10 cellular contexts compared by ENCODE assay signal in genomic region chr4:52641853-52642563, GRCh38. TPM values are rescaled to one million over a fixed set of nuclear protein-coding genes. Genes with fewer than 3 reads are reported as not detected.
A peak's percentile ranks its signal among the peaks of the same experiment; 100 is the strongest.
DNase-seq lines count a peak whose midpoint lies in the region; ATAC-seq and TF ChIP-seq lines count a peak whose summit lies in the region.
"Had no signal": no experiment of that assay in that cellular context is flagged by ENCODE, and none has a peak within 500 bp of the region (broad histone marks: within the 10 kb centered on the region; RNA-seq: fewer than 3 reads in every experiment).

No MANE protein-coding gene starts in this region.

- H3K4me1 ChIP-seq in H9 (ENCODE audit: insufficient read depth, low read length), result peaks cover 6% of the 10 kb centered on the region; the same call in 1 of the 2 replicates

- no peaks in the 10 kb centered on the region for H3K23me2 ChIP-seq in H9 (ENCODE audit: insufficient read length, low read depth, low read length, poor library complexity, severe bottlenecking)

- H2BK20ac ChIP-seq in H9 (ENCODE audit: low read depth, low read length, poor library complexity, severe bottlenecking), result no peak overlapping the region

- H3K18ac ChIP-seq in H9 (ENCODE audit: insufficient read length, low read depth, low read length), result no peak overlapping the region

- H4K91ac ChIP-seq in H9 (ENCODE audit: insufficient read length, low read depth, low read length), result no peak overlapping the region

- peaks cover 6% of the 10 kb centered on the region for H3K79me1 ChIP-seq in H9 (ENCODE audit: insufficient read depth, low read depth, low read length, poor library complexity, severe bottlenecking)

- H3K9ac ChIP-seq in H9 (ENCODE audit: extremely low read depth, insufficient read length, low read length), result no peak overlapping the region

- no peak overlapping the region for H2BK15ac ChIP-seq in H9 (ENCODE audit: low read depth, low read length)

- no peak overlapping the region for H3K4me2 ChIP-seq in H9 (ENCODE audit: insufficient read depth, insufficient read length, low read length)

- H2BK5ac ChIP-seq in H9 (ENCODE audit: insufficient read length, low read length), result no peak overlapping the region

- H2BK12ac ChIP-seq in H9 (ENCODE audit: insufficient read length, low read depth, low read length), result no peak overlapping the region

- no peak overlapping the region for H2AFZ ChIP-seq in H9 (ENCODE audit: low read length)

- H4K5ac ChIP-seq in H9 (ENCODE audit: insufficient read length, low read depth, low read length), result no peak overlapping the region

- H3K14ac ChIP-seq in H9 (ENCODE audit: insufficient read depth, low read length), result no peak overlapping the region

- peak; percentile 47 for DNase-seq in HFFc6
- peak; percentile 9 for DNase-seq in MV-4-11 (lab: John Stamatoyannopoulos, UW)
- peak; percentile 75 for DNase-seq in kidney tubule cell (ENCODE audit: low spot score)
- DNase-seq in posterior cingulate gyrus, result no peak
- DNase-seq in H9, result no peak
- DNase-seq in activated effector memory CD4-positive, alpha-beta T cell treated with anti-CD3 and anti-CD28 coated beads, Interleukin-2, amount 50 U/mL, for 16 hours, result no peak
- DNase-seq in glutamatergic neuron, result no peak

- H3K27ac ChIP-seq in H9 (ENCODE audit: insufficient read length, low read depth, low read length), result no peak overlapping the region

- no peaks in the 10 kb centered on the region for H3K27me3 ChIP-seq in H9 (ENCODE audit: insufficient read depth, low read length)

- WGBS in H9 (ENCODE audit: extremely low coverage, insufficient read length, low lambda C conversion rate), result no CpG with 5 or more reads among the region's 3 CpGs

- no peak overlapping the region for H2BK120ac ChIP-seq in H9 (ENCODE audit: low read depth, low read length, poor library complexity, severe bottlenecking)

- no peak overlapping the region for H2AK5ac ChIP-seq in H9 (ENCODE audit: insufficient read length, low read length)

- no peak overlapping the region; the same call in 1 of the 2 replicates for H3K4me3 Mint-ChIP-seq in HFFc6
- no peak overlapping the region for H3K4me3 Mint-ChIP-seq in H9
- H3K4me3 Mint-ChIP-seq in glutamatergic neuron (ENCODE audit: unreplicated experiment), result no peak overlapping the region
- H3K4me3 Mint-ChIP-seq: activated naive CD4-positive, alpha-beta T cell treated with anti-CD3 and anti-CD28 coated beads, Interleukin-2, amount 50 U/mL, for 24 hours; natural killer cell treated with Interleukin-12 subunit alpha and Interleukin-12 subunit beta and Interleukin-15 and Interleukin-18, amount 100 ng/mL, for 72 hours had no signal

- H3K56ac ChIP-seq in H9 (ENCODE audit: insufficient read length, low read depth, low read length), result no peak overlapping the region

- intact Hi-C loops in posterior cingulate gyrus (cut with DNase I), result no loop called here

- H3K9me3 Mint-ChIP-seq in HFFc6 (no peaks in the 10 kb centered on the region), H9 (peaks cover 0 to 4% of the 10 kb centered on the region in 2 experiments; a peak in 2 of 5 replicates), glutamatergic neuron (ENCODE audit: unreplicated experiment) (no peaks in the 10 kb centered on the region)
- H3K9me3 Mint-ChIP-seq: activated naive CD4-positive, alpha-beta T cell treated with anti-CD3 and anti-CD28 coated beads, Interleukin-2, amount 50 U/mL, for 24 hours; natural killer cell treated with Interleukin-12 subunit alpha and Interleukin-12 subunit beta and Interleukin-15 and Interleukin-18, amount 100 ng/mL, for 72 hours had no signal

- no peak overlapping the region for H3K4ac ChIP-seq in H9 (ENCODE audit: low read depth, low read length)

- H3K36me3 Mint-ChIP-seq in HFFc6 (ENCODE audit: low read depth) (no peaks in the 10 kb centered on the region), H9 (ENCODE audit: insufficient read depth in 1 of 3, low read depth in 3 of 3) (peaks cover 8 to 18% (median 9%) of the 10 kb centered on the region in 3 experiments; a peak in 6 of 7 replicates), glutamatergic neuron (ENCODE audit: unreplicated experiment) (no peaks in the 10 kb centered on the region)
- H3K36me3 Mint-ChIP-seq: activated naive CD4-positive, alpha-beta T cell treated with anti-CD3 and anti-CD28 coated beads, Interleukin-2, amount 50 U/mL, for 24 hours; natural killer cell treated with Interleukin-12 subunit alpha and Interleukin-12 subunit beta and Interleukin-15 and Interleukin-18, amount 100 ng/mL, for 72 hours had no signal

- no peak overlapping the region for H3T11ph ChIP-seq in H9 (ENCODE audit: low read length)

- H4K20me1 ChIP-seq in H9 (ENCODE audit: control insufficient read depth, insufficient read depth, insufficient read length), result no peaks in the 10 kb centered on the region

- peaks cover 33% of the 10 kb centered on the region for H3K4me1 Mint-ChIP-seq in HFFc6 (ENCODE audit: low read depth)
- peaks cover 41 to 54% of the 10 kb centered on the region in 2 experiments for H3K4me1 Mint-ChIP-seq in H9
- peaks cover 8% of the 10 kb centered on the region for H3K4me1 Mint-ChIP-seq in glutamatergic neuron (ENCODE audit: low read depth, unreplicated experiment)

- H3K9me3 ChIP-seq in H9 (ENCODE audit: control insufficient read depth, low read depth, low read length), result no peaks in the 10 kb centered on the region

- H4K8ac ChIP-seq in H9 (replicated peaks; ENCODE audit: insufficient read length, low read depth, low read length), result no peak overlapping the region

- peak; percentile 80 for ATAC-seq in GM18868 (IDR thresholded peaks at IDR 0.05; ENCODE audit: unreplicated experiment)

- no peak overlapping the region for H3K23ac ChIP-seq in H9 (ENCODE audit: insufficient read length, low read depth, low read length)

- H3K27ac Mint-ChIP-seq in HFFc6 (peak overlapping the region; percentile 63; the same call in 1 of the 2 replicates), H9 (no peak overlapping the region; a peak in 1 of 7 replicates), glutamatergic neuron (ENCODE audit: unreplicated experiment) (no peak overlapping the region)
- H3K27ac Mint-ChIP-seq: activated naive CD4-positive, alpha-beta T cell treated with anti-CD3 and anti-CD28 coated beads, Interleukin-2, amount 50 U/mL, for 24 hours had no signal

- H3K27me3 Mint-ChIP-seq in HFFc6 (ENCODE audit: insufficient read depth), result no peaks in the 10 kb centered on the region
- H3K27me3 Mint-ChIP-seq in H9 (ENCODE audit: low read depth), result no peaks in the 10 kb centered on the region
- no peaks in the 10 kb centered on the region for H3K27me3 Mint-ChIP-seq in glutamatergic neuron (ENCODE audit: unreplicated experiment)
- H3K27me3 Mint-ChIP-seq: activated naive CD4-positive, alpha-beta T cell treated with anti-CD3 and anti-CD28 coated beads, Interleukin-2, amount 50 U/mL, for 24 hours; natural killer cell treated with Interleukin-12 subunit alpha and Interleukin-12 subunit beta and Interleukin-15 and Interleukin-18, amount 100 ng/mL, for 72 hours had no signal

- peaks cover 40% of the 10 kb centered on the region; the same call in 1 of the 2 replicates for H3K79me2 ChIP-seq in H9 (ENCODE audit: insufficient read depth, low read length)

- no peak for TF ChIP-seq CTCF in HFFc6 (IDR thresholded peaks at IDR 0.05)
- no peak for TF ChIP-seq CTCF in H9 (conservative IDR thresholded peaks at IDR 0.05)
- TF ChIP-seq CTCF in glutamatergic neuron (IDR thresholded peaks at IDR 0.05; ENCODE audit: partially characterized antibody, unreplicated experiment), result no peak

RNA-seq across cellular contexts. Expression of gene USP46, which starts 17.1 kb away (rescaled TPM):
- 10 to 100 TPM; 23.9 to 30.9 (median 26.3) TPM for total RNA-seq in HFFc6 (2021; fragmentation: NEBNext Ultra II Directional; extraction: Animal tissue kit (Norgen Biotek cat#: 25700))
- total RNA-seq in H9 (2021) (53.6 and 59.8 TPM in 2 replicates), glutamatergic neuron (ENCODE audit: unreplicated experiment) (72.4 TPM)

Comparison
In these comparisons a context has a peak if more than half of its experiments do, and no peak if none do; other contexts are left out.
1. DNase-seq: peak in HFFc6 (single experiment), MV-4-11 (single experiment) and kidney tubule cell (single experiment); none in posterior cingulate gyrus (0 of 10), H9 (single experiment), activated effector memory CD4-positive, alpha-beta T cell treated with anti-CD3 and anti-CD28 coated beads, Interleukin-2, amount 50 U/mL, for 16 hours (single experiment) and glutamatergic neuron (single experiment).